In the genomic region with DNA sequence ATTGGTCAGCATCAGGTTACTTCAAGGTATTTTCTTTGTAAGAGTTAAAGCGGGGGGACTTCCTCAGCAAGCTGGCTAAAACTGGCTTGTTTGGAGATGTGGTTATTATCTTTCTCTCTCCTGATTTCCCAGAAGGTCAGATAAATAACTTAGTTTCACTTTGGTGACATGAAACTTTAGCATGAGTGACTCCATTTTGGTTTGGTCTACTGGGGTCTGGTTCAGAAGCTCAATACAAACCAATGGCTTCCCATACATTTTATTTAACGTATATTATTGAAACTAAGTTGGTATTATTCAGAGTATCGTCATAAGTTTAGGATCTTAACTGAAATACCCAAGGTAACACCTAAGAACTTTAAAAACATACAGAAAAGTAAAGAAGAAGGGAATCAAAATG, we compare ENCODE assay signal across 22 cellular contexts.
"Had no signal": no experiment of that assay in that cellular context is flagged by ENCODE, and none has a peak within 500 bp of the region (broad histone marks: within the 10 kb centered on the region; RNA-seq: fewer than 3 reads in every experiment).

No MANE protein-coding gene starts in this region.

- DNase-seq: Karpas-422, KG1, MG63, NCI-H1092, NCI-H1105 treated with DMSO at 0.1 percent for 48 hours, NCI-H1417 treated with DMSO at 0.1 percent for 48 hours, NCI-H1694 treated with DMSO at 0.1 percent for 48 hours, NCI-H1930, NCI-H2081, NCI-H2107, NCI-H226, NCI-H446, NCI-H510A, NCI-H524 treated with DMSO at 0.1 percent for 48 hours, NCI-H69, NCI-H774, PC-9, Peyer's patch, SHP77 treated with DMSO at 0.1 percent for 48 hours, SJCRH30 had no signal

- H2AFZ ChIP-seq: PC-9 had no signal

- H3K4me1 ChIP-seq: Peyer's patch, SJCRH30 had no signal

- H3K4me2 ChIP-seq: PC-9 had no signal

- H3K27ac ChIP-seq: PC-9, Peyer's patch, SJCRH30 had no signal

- H3K4me3 ChIP-seq: MG63, PC-9, Peyer's patch, SJCRH30 had no signal

- ATAC-seq: Right ventricle myocardium inferior, SK-N-SH treated with all-trans-retinoic acid at 6 μM for 48 hours had no signal

- H3K27me3 ChIP-seq: MG63, Peyer's patch, SJCRH30 had no signal

- H3K9me3 ChIP-seq: MG63, Peyer's patch, SJCRH30 had no signal

- H3K36me3 ChIP-seq: MG63, Peyer's patch, SJCRH30 had no signal
